ENCODE assay signal across 22 cellular contexts in genomic region chr6:53922571-53922981, GRCh38.
DNase-seq lines count a peak whose midpoint lies in the region; ATAC-seq and TF ChIP-seq lines count a peak whose summit lies in the region.
"Had no signal": no experiment of that assay in that cellular context is flagged by ENCODE, and none has a peak within 500 bp of the region (broad histone marks: within the 10 kb centered on the region; RNA-seq: fewer than 3 reads in every experiment).

No MANE protein-coding gene starts in this region.

- POLR2A ChIA-PET in WTC11 (lab: Charles Lee): no interaction called here

- in situ Hi-C loops in ACHN (cut with HindIII; ENCODE audit: low pct_ligation_motif_present, low pct_unique_long_range_greater_than_20kb, low sequenced_read_pairs): no loop called here

- H3K9me3 Mint-ChIP-seq in WTC11 (no peaks in the 10 kb centered on the region), nephron (no peaks in the 10 kb centered on the region)
- H3K9me3 Mint-ChIP-seq: immature natural killer cell; naive thymus-derived CD8-positive, alpha-beta T cell had no signal

- CTCF ChIA-PET in WTC11 (lab: Charles Lee): interaction anchor here (1.7 kb wide), 1 partner anchor 188 kb away, joined by 5 read pairs; no protein-coding TSS in a partner anchor

- DNase-seq in ACHN: peak; percentile 30
- DNase-seq in WTC11 (ENCODE audit: low spot score): no peak
- DNase-seq in iPS DF 19.7 (ENCODE audit: low read depth, low spot score): peak; percentile 17
- DNase-seq in foreskin melanocyte: no peak
- DNase-seq in activated CD4-positive, alpha-beta T cell treated with anti-CD3 and anti-CD28 coated beads for 48 hours: no peak
- DNase-seq in AML-193 (lab: John Stamatoyannopoulos, UW): no peak
- DNase-seq in germinal center (ENCODE audit: low spot score): no peak
- DNase-seq: activated CD4-positive, alpha-beta T cell treated with anti-CD3 and anti-CD28 coated beads for 1 hour; activated CD8-positive, alpha-beta memory T cell treated with anti-CD3 and anti-CD28 coated beads, Interleukin-2, amount 10 ng/mL, durations not matched to agents 7 days and 5 days; central memory CD4-positive, alpha-beta T cell; effector CD4-positive, alpha-beta T cell; immature natural killer cell; mammary epithelial cell; naive thymus-derived CD8-positive, alpha-beta T cell; NCI-H1930; NK-92 treated with Interleukin-12 subunit alpha and Interleukin-12 subunit beta, amount 100 ng/mL, for 24 hours; spleen; stimulated activated CD4-positive, alpha-beta T cell treated with anti-CD3 and anti-CD28 coated beads, Interleukin-4, amount 100 ng/mL, for 4 hours; uterus had no signal

- ATAC-seq in WTC11: peak; percentile 72
- ATAC-seq: activated CD8-positive, alpha-beta memory T cell treated with anti-CD3 and anti-CD28 coated beads, Interleukin-2, amount 10 ng/mL, durations not matched to agents 7 days and 5 days; HCT116; naive thymus-derived CD8-positive, alpha-beta T cell; SK-N-SH treated with all-trans-retinoic acid at 6 μM for 48 hours had no signal

- H3K27me3 Mint-ChIP-seq in WTC11 (ENCODE audit: low read depth): no peaks in the 10 kb centered on the region
- H3K27me3 Mint-ChIP-seq in nephron (ENCODE audit: low read depth): no peaks in the 10 kb centered on the region
- H3K27me3 Mint-ChIP-seq: activated CD8-positive, alpha-beta memory T cell treated with anti-CD3 and anti-CD28 coated beads, Interleukin-2, amount 10 ng/mL, durations not matched to agents 7 days and 5 days; naive thymus-derived CD8-positive, alpha-beta T cell had no signal

- H3K27ac Mint-ChIP-seq in WTC11 (peak overlapping the region; percentile 16; the same call in 1 of the 2 replicates), nephron (peak overlapping the region in 2 of 3 experiments; percentile 31 to 43)
- H3K27ac Mint-ChIP-seq: activated CD8-positive, alpha-beta memory T cell treated with anti-CD3 and anti-CD28 coated beads, Interleukin-2, amount 10 ng/mL, durations not matched to agents 7 days and 5 days; immature natural killer cell; naive thymus-derived CD8-positive, alpha-beta T cell had no signal

- H3K36me3 Mint-ChIP-seq in WTC11: peaks cover 7% of the 10 kb centered on the region
- H3K36me3 Mint-ChIP-seq in nephron (ENCODE audit: low read depth): peaks cover 22% of the 10 kb centered on the region

- H3K4me1 Mint-ChIP-seq in WTC11: peaks cover 40% of the 10 kb centered on the region
- peaks cover 26% of the 10 kb centered on the region for H3K4me1 Mint-ChIP-seq in nephron
- H3K4me1 Mint-ChIP-seq: activated CD8-positive, alpha-beta memory T cell treated with anti-CD3 and anti-CD28 coated beads, Interleukin-2, amount 10 ng/mL, durations not matched to agents 7 days and 5 days; immature natural killer cell; naive thymus-derived CD8-positive, alpha-beta T cell had no signal

- TF ChIP-seq CTCF in WTC11 (IDR thresholded peaks at IDR 0.05): no peak
- no peak for TF ChIP-seq CTCF in nephron (IDR thresholded peaks at IDR 0.05; ENCODE audit: unreplicated experiment in 3 of 3)

- H3K4me3 Mint-ChIP-seq in WTC11 (no peak overlapping the region), nephron (no peak overlapping the region)
- H3K4me3 Mint-ChIP-seq: activated CD8-positive, alpha-beta memory T cell treated with anti-CD3 and anti-CD28 coated beads, Interleukin-2, amount 10 ng/mL, durations not matched to agents 7 days and 5 days; immature natural killer cell; naive thymus-derived CD8-positive, alpha-beta T cell had no signal

TF ChIP-seq in WTC11, 78 proteins besides CTCF, POLR2A, EP300 and RAD21:
- TF ChIP-seq NFATC4 (CRISPR knock-in tag; IDR thresholded peaks at IDR 0.05): no peak
- no peak for TF ChIP-seq ZNF671 (CRISPR knock-in tag; IDR thresholded peaks at IDR 0.05)
- TF ChIP-seq ATF6 (CRISPR knock-in tag; IDR thresholded peaks at IDR 0.05): no peak
- no peak for TF ChIP-seq MLX (CRISPR knock-in tag; IDR thresholded peaks at IDR 0.05)

Comparison
In these comparisons a context has a peak if more than half of its experiments do, and no peak if none do; other contexts are left out.
1. DNase-seq: peak in ACHN (single experiment) and iPS DF 19.7 (single experiment); none in WTC11 (single experiment), foreskin melanocyte (single experiment), activated CD4-positive, alpha-beta T cell treated with anti-CD3 and anti-CD28 coated beads for 48 hours (single experiment), AML-193 (0 of 2) and germinal center (single experiment).